Comparison of ENCODE assay signal across 14 cellular contexts in genomic region chr5:157245477-157245876, GRCh38. TPM values are rescaled to one million over a fixed set of nuclear protein-coding genes. Genes with fewer than 3 reads are reported as not detected.
DNase-seq lines count a peak whose midpoint lies in the region; ATAC-seq, FAIRE-seq and TF ChIP-seq lines count a peak whose summit lies in the region.
"Had no signal": no experiment of that assay in that cellular context is flagged by ENCODE, and none has a peak within 500 bp of the region (broad histone marks: within the 10 kb centered on the region; RNA-seq: fewer than 3 reads in every experiment).

No MANE protein-coding gene starts in this region.

- BruUV-seq in endothelial cell of umbilical vein (replicated peaks; lab: Mats Ljungman, UMichigan) = no TSS peak

- H3K27me3 ChIP-seq in endothelial cell of umbilical vein (ENCODE audit: control insufficient read depth in 2 of 2, insufficient read depth in 2 of 2, low read length in 2 of 2) = no peaks in the 10 kb centered on the region
- H3K27me3 ChIP-seq: BLaER1 treated with 17β-estradiol and CSF1 and Interleukin-3, amounts not matched to agents 10 nM and 100 nM; breast epithelium had no signal

- dilution Hi-C loops in endothelial cell of umbilical vein (cut with MboI; ENCODE audit: extremely low pct_ligation_motif_present, low sequenced_read_pairs) = no loop called here

- no peak for FAIRE-seq in endothelial cell of umbilical vein (lab: Jason Lieb, UNC)

- no peak overlapping the region for H3K27ac ChIP-seq in RWPE1
- no peak overlapping the region for H3K27ac ChIP-seq in endothelial cell of umbilical vein (ENCODE audit: insufficient read depth, low read depth, low read length)
- H3K27ac ChIP-seq: BLaER1 treated with 17β-estradiol and CSF1 and Interleukin-3, amounts not matched to agents 10 nM and 100 nM; breast epithelium; psoas muscle had no signal

- H3K9ac ChIP-seq in endothelial cell of umbilical vein (replicated peaks; ENCODE audit: extremely low read depth, insufficient read depth, low read length) = no peak overlapping the region
- H3K9ac ChIP-seq: BLaER1 treated with 17β-estradiol and CSF1 and Interleukin-3, amounts not matched to agents 10 nM and 100 nM had no signal

- no peaks in the 10 kb centered on the region for H3K9me1 ChIP-seq in endothelial cell of umbilical vein (replicated peaks; ENCODE audit: control insufficient read depth, extremely low read depth, insufficient read depth, low read length)

- TF ChIP-seq CTCF in RWPE1 (conservative IDR thresholded peaks at IDR 0.05; ENCODE audit: low read depth) (no peak), endothelial cell of umbilical vein (IDR thresholded peaks at IDR 0.05; ENCODE audit: extremely low read depth in 1 of 2, insufficient read depth in 1 of 2, low read depth in 1 of 2, low read length in 2 of 2) (no peak)

- H3K4me3 ChIP-seq in endothelial cell of umbilical vein (replicated peaks in 1 of 3; ENCODE audit: insufficient read depth in 1 of 3, low read depth in 1 of 3, low read length in 3 of 3) = no peak overlapping the region
- H3K4me3 ChIP-seq: BLaER1 treated with 17β-estradiol and CSF1 and Interleukin-3, amounts not matched to agents 10 nM and 100 nM; breast epithelium; psoas muscle had no signal

- no peaks in the 10 kb centered on the region for H3K36me3 ChIP-seq in endothelial cell of umbilical vein (ENCODE audit: control insufficient read depth in 2 of 2, extremely low read depth in 1 of 2, insufficient read depth in 2 of 2, low read length in 2 of 2)
- H3K36me3 ChIP-seq: BLaER1 treated with 17β-estradiol and CSF1 and Interleukin-3, amounts not matched to agents 10 nM and 100 nM; breast epithelium had no signal

- no peak overlapping the region for H2AFZ ChIP-seq in endothelial cell of umbilical vein (ENCODE audit: low read depth, low read length)

- H3K4me1 ChIP-seq in endothelial cell of umbilical vein (ENCODE audit: control insufficient read depth, extremely low read depth, insufficient read depth, low read length) = no peaks in the 10 kb centered on the region
- H3K4me1 ChIP-seq: breast epithelium, psoas muscle had no signal

- CTCF ChIA-PET in RWPE1 (lab: Yijun Ruan, JAX) = no interaction called here
- CTCF ChIA-PET in endothelial cell of umbilical vein (lab: Charles Lee) = interaction anchor here (0.8 to 1.1 kb wide), 2 partner anchors 8 to 113 kb away, joined by 3 to 6 read pairs; no protein-coding TSS in a partner anchor

- POLR2A ChIA-PET in RWPE1 (lab: Yijun Ruan, JAX; ENCODE audit: low non-redundant PET) (no interaction called here), endothelial cell of umbilical vein (lab: Charles Lee) (no interaction called here)

- DNase-seq in activated naive CD4-positive, alpha-beta T cell (lab: John Stamatoyannopoulos, UW) = no peak
- peak; percentile 31 for DNase-seq in RWPE1 (ENCODE audit: low spot score)
- no peak for DNase-seq in endothelial cell of umbilical vein (ENCODE audit: low read depth, low spot score)
- peak in 1 of 2 donors; percentile 32 for DNase-seq in stimulated activated effector memory CD8-positive, alpha-beta T cell treated with anti-CD3 and anti-CD28 coated beads, Interleukin-12 subunit alpha, Interleukin-12 subunit beta, amount 100 ng/mL, for 72 hours (ENCODE audit: low spot score in 2 of 2)
- no peak for DNase-seq in NOMO-1 (lab: John Stamatoyannopoulos, UW; ENCODE audit: unreplicated experiment in 2 of 2)
- DNase-seq in NCI-H446 treated with DMSO at 0.1 percent for 48 hours (lab: John Stamatoyannopoulos, UW) = no peak
- DNase-seq in EL = no peak
- DNase-seq: psoas muscle, SIG-M5 had no signal

- no peaks in the 10 kb centered on the region for H3K27me3 Mint-ChIP-seq in activated naive CD4-positive, alpha-beta T cell treated with anti-CD3 and anti-CD28 coated beads, Interleukin-2, amount 50 U/mL, for 24 hours

- no peaks in the 10 kb centered on the region for H3K79me2 ChIP-seq in endothelial cell of umbilical vein (ENCODE audit: control insufficient read depth, insufficient read depth, low read length)

- no peak overlapping the region for H3K4me3 Mint-ChIP-seq in activated naive CD4-positive, alpha-beta T cell treated with anti-CD3 and anti-CD28 coated beads, Interleukin-2, amount 50 U/mL, for 24 hours
- H3K4me3 Mint-ChIP-seq in stimulated activated effector memory CD8-positive, alpha-beta T cell treated with anti-CD3 and anti-CD28 coated beads, Interleukin-12 subunit alpha, Interleukin-12 subunit beta, amount 100 ng/mL, for 72 hours = no peak overlapping the region

- no peaks in the 10 kb centered on the region for H3K9me3 Mint-ChIP-seq in activated naive CD4-positive, alpha-beta T cell treated with anti-CD3 and anti-CD28 coated beads, Interleukin-2, amount 50 U/mL, for 24 hours
- no peaks in the 10 kb centered on the region for H3K9me3 Mint-ChIP-seq in stimulated activated effector memory CD8-positive, alpha-beta T cell treated with anti-CD3 and anti-CD28 coated beads, Interleukin-12 subunit alpha, Interleukin-12 subunit beta, amount 100 ng/mL, for 72 hours

- no peak for TF ChIP-seq POLR2A in endothelial cell of umbilical vein (IDR thresholded peaks at IDR 0.05; ENCODE audit: low read depth, low read length)

- H3K9me3 ChIP-seq in endothelial cell of umbilical vein (replicated peaks; ENCODE audit: control insufficient read depth, insufficient read depth, low read length) = no peaks in the 10 kb centered on the region
- H3K9me3 ChIP-seq: BLaER1 treated with 17β-estradiol and CSF1 and Interleukin-3, amounts not matched to agents 10 nM and 100 nM; breast epithelium; psoas muscle had no signal

- no peak overlapping the region for H3K4me2 ChIP-seq in endothelial cell of umbilical vein (ENCODE audit: insufficient read depth, low read length)
- H3K4me2 ChIP-seq: BLaER1 treated with 17β-estradiol and CSF1 and Interleukin-3, amounts not matched to agents 10 nM and 100 nM had no signal

- H3K4me1 Mint-ChIP-seq in activated naive CD4-positive, alpha-beta T cell treated with anti-CD3 and anti-CD28 coated beads, Interleukin-2, amount 50 U/mL, for 24 hours = peaks cover 75% of the 10 kb centered on the region
- H3K4me1 Mint-ChIP-seq in stimulated activated effector memory CD8-positive, alpha-beta T cell treated with anti-CD3 and anti-CD28 coated beads, Interleukin-12 subunit alpha, Interleukin-12 subunit beta, amount 100 ng/mL, for 72 hours = peaks cover 79% of the 10 kb centered on the region

- peak overlapping the region; percentile 60 for H3K27ac Mint-ChIP-seq in activated naive CD4-positive, alpha-beta T cell treated with anti-CD3 and anti-CD28 coated beads, Interleukin-2, amount 50 U/mL, for 24 hours
- peak overlapping the region; percentile 91 for H3K27ac Mint-ChIP-seq in stimulated activated effector memory CD8-positive, alpha-beta T cell treated with anti-CD3 and anti-CD28 coated beads, Interleukin-12 subunit alpha, Interleukin-12 subunit beta, amount 100 ng/mL, for 72 hours

- H3K36me3 Mint-ChIP-seq in activated naive CD4-positive, alpha-beta T cell treated with anti-CD3 and anti-CD28 coated beads, Interleukin-2, amount 50 U/mL, for 24 hours = peaks cover 63% of the 10 kb centered on the region
- peaks cover 100% of the 10 kb centered on the region for H3K36me3 Mint-ChIP-seq in stimulated activated effector memory CD8-positive, alpha-beta T cell treated with anti-CD3 and anti-CD28 coated beads, Interleukin-12 subunit alpha, Interleukin-12 subunit beta, amount 100 ng/mL, for 72 hours

- no peak for ATAC-seq in stimulated activated effector memory CD8-positive, alpha-beta T cell treated with anti-CD3 and anti-CD28 coated beads, Interleukin-12 subunit alpha, Interleukin-12 subunit beta, amount 100 ng/mL, for 72 hours
- ATAC-seq: esophagus mucosa, left lobe of liver, psoas muscle had no signal

- intact Hi-C loops in endothelial cell of umbilical vein (cut with micrococcal nuclease) = no loop called here

- no peaks in the 10 kb centered on the region for H4K20me1 ChIP-seq in endothelial cell of umbilical vein (replicated peaks; ENCODE audit: control insufficient read depth, extremely low read depth, insufficient read depth, low read length)
- H4K20me1 ChIP-seq: BLaER1 treated with 17β-estradiol and CSF1 and Interleukin-3, amounts not matched to agents 10 nM and 100 nM had no signal

TF ChIP-seq in endothelial cell of umbilical vein, 7 proteins besides CTCF, POLR2A, EP300 and RAD21:
- TF ChIP-seq JUN (IDR thresholded peaks at IDR 0.05; ENCODE audit: borderline replicate concordance, insufficient read depth, insufficient read length, low read depth) = peak; percentile 46
- TF ChIP-seq MYC (IDR thresholded peaks at IDR 0.05; ENCODE audit: low read depth, low read length) = no peak
- no peak for TF ChIP-seq EZH2 (IDR thresholded peaks at IDR 0.05; ENCODE audit: borderline replicate concordance, low read depth, low read length, severe bottlenecking)
- no peak for TF ChIP-seq MAX (IDR thresholded peaks at IDR 0.05; ENCODE audit: insufficient read depth, insufficient read length)
- no peak for TF ChIP-seq GATA2 (IDR thresholded peaks at IDR 0.05; ENCODE audit: insufficient read depth, insufficient read length, low read depth, low read length)
- TF ChIP-seq FOS (IDR thresholded peaks at IDR 0.05; ENCODE audit: borderline replicate concordance, insufficient read depth, low read length) = peak; percentile 25

RNA-seq across cellular contexts. Expression of gene CYFIP2, which starts 20.4 kb away (rescaled TPM):
- total RNA-seq in endothelial cell of umbilical vein = 22.2 and 22.4 TPM in 2 replicates
- 9.1 and 9.2 TPM in 2 replicates for polyA plus RNA-seq in endothelial cell of umbilical vein
- polyA plus RNA-seq in endothelial cell of umbilical vein (2011; cell fraction: cytosol; rRNA removed) = 7.0 and 9.2 TPM in 2 replicates
- 15.0 and 19.2 TPM in 2 replicates for polyA plus RNA-seq in endothelial cell of umbilical vein (2011; cell fraction: nucleus; rRNA removed)
- 15.9 and 22.9 TPM in 2 replicates for polyA plus RNA-seq in endothelial cell of umbilical vein (2012)
- polyA minus RNA-seq in endothelial cell of umbilical vein = 19.2 and 20.7 TPM in 2 replicates
- polyA minus RNA-seq in endothelial cell of umbilical vein (2011; cell fraction: cytosol; rRNA and poly(A)+ RNA removed) = 4.2 TPM
- 18.1 and 23.1 TPM in 2 replicates for polyA minus RNA-seq in endothelial cell of umbilical vein (2011; cell fraction: nucleus; rRNA and poly(A)+ RNA removed)
